In the genomic region with DNA sequence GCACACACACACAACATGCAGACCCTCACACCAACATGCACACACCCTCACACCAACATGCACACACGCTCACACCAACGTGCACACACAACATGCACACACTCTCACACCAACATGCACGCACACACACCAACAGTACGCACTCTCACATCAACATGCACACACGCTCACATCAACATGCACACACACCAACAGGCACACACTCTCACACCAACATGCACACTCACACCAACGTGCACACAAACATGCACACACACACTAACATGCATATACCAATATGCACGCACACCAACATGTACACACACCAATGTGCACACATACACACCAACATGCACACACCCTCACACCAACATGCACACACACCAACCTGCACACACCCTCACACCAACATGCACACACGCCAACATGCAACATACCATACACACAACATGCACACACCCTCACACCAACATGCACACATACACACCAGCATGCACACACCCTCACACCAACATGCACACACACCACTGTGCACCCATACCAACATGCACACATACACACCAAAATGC, we compare ENCODE assay signal across 19 cellular contexts.
A peak's percentile ranks its signal among the peaks of the same experiment; 100 is the strongest.
DNase-seq lines count a peak whose midpoint lies in the region; ATAC-seq, FAIRE-seq and TF ChIP-seq lines count a peak whose summit lies in the region.
"Had no signal": no experiment of that assay in that cellular context is flagged by ENCODE, and none has a peak within 500 bp of the region (broad histone marks: within the 10 kb centered on the region; RNA-seq: fewer than 3 reads in every experiment).

No MANE protein-coding gene starts in this region.

- H3K27me3 Mint-ChIP-seq in stimulated activated naive CD8-positive, alpha-beta T cell treated with anti-CD3 and anti-CD28 coated beads, Interleukin-15, amount 100 ng/mL, for 72 hours, result no peaks in the 10 kb centered on the region

- no peak overlapping the region for H3K18ac ChIP-seq in neuronal stem cell (ENCODE audit: low read length)

- peak overlapping the region; percentile 43 for H2BK5ac ChIP-seq in neuronal stem cell (ENCODE audit: low read length)

- peak overlapping the region; percentile 88 for H3K9ac ChIP-seq in neuronal stem cell (ENCODE audit: low read depth, low read length, poor library complexity)
- H3K9ac ChIP-seq: BLaER1, GM23248 had no signal

- no peaks in the 10 kb centered on the region for H3K27me3 ChIP-seq in neuronal stem cell (ENCODE audit: control insufficient read depth in 3 of 3, insufficient read depth in 3 of 3, low read depth in 1 of 3, low read length in 3 of 3)
- no peaks in the 10 kb centered on the region for H3K27me3 ChIP-seq in Peyer's patch
- H3K27me3 ChIP-seq: BLaER1 had no signal

- no peak overlapping the region for H3K4me2 ChIP-seq in neuronal stem cell (ENCODE audit: insufficient read depth, low read length, poor library complexity, severe bottlenecking)
- H3K4me2 ChIP-seq: BLaER1 had no signal

- H3K4me3 ChIP-seq in neuronal stem cell (ENCODE audit: low read length in 2 of 2) (peak overlapping the region in 1 of 2 donors; percentile 68), Peyer's patch (no peak overlapping the region)
- H3K4me3 ChIP-seq: BLaER1, GM23248 had no signal

- H2BK15ac ChIP-seq in neuronal stem cell (ENCODE audit: low read length), result no peak overlapping the region

- peak overlapping the region; percentile 83 for H4K8ac ChIP-seq in neuronal stem cell (ENCODE audit: low read depth, low read length)

- FAIRE-seq in GM12892 (lab: Jason Lieb, UNC) (peak; percentile 33), HTR-8/SVneo (lab: Jason Lieb, UNC) (peak; percentile 98)
- FAIRE-seq: GM19239, H54 had no signal

- no peak overlapping the region for H2BK120ac ChIP-seq in neuronal stem cell (ENCODE audit: low read depth, low read length)

- H3K79me1 ChIP-seq in neuronal stem cell (ENCODE audit: low read depth, low read length), result peaks cover 8% of the 10 kb centered on the region

- WGBS in neuronal stem cell (ENCODE audit: extremely low coverage in 2 of 2, insufficient read length in 2 of 2, insufficient replicate concordance in 1 of 2), 2 donors, result no CpG with 5 or more reads among the region's 8 CpGs

- ATAC-seq in GM19035 (IDR thresholded peaks at IDR 0.05; ENCODE audit: unreplicated experiment), result no peak
- ATAC-seq in stimulated activated naive CD8-positive, alpha-beta T cell treated with anti-CD3 and anti-CD28 coated beads, Interleukin-15, amount 100 ng/mL, for 72 hours, result no peak
- ATAC-seq: HCT116 had no signal

- H3K27ac Mint-ChIP-seq in stimulated activated naive CD8-positive, alpha-beta T cell treated with anti-CD3 and anti-CD28 coated beads, Interleukin-15, amount 100 ng/mL, for 72 hours, result no peak overlapping the region
- H3K27ac Mint-ChIP-seq: CD14-positive monocyte; CD4-positive, alpha-beta memory T cell had no signal

- H3K4ac ChIP-seq in neuronal stem cell (ENCODE audit: low read length), result peak overlapping the region; percentile 76

- no peak overlapping the region for H2AK5ac ChIP-seq in neuronal stem cell (ENCODE audit: low read depth, low read length)

- peaks cover 0 to 6% of the 10 kb centered on the region in 2 donors for H3K36me3 ChIP-seq in neuronal stem cell (replicated peaks in 1 of 2; ENCODE audit: control insufficient read depth in 2 of 2, insufficient read depth in 2 of 2, low read length in 2 of 2)
- H3K36me3 ChIP-seq in Peyer's patch, result no peaks in the 10 kb centered on the region
- H3K36me3 ChIP-seq: BLaER1 had no signal

- no peak for TF ChIP-seq CTCF in Peyer's patch (IDR thresholded peaks at IDR 0.05)

- H3K9me3 ChIP-seq in neuronal stem cell (replicated peaks in 1 of 2; ENCODE audit: control insufficient read depth in 2 of 2, insufficient read depth in 1 of 2, low read depth in 1 of 2, low read length in 2 of 2) (peaks cover 0 to 12% of the 10 kb centered on the region in 2 donors), Peyer's patch (no peaks in the 10 kb centered on the region)

- H3K23ac ChIP-seq in neuronal stem cell (ENCODE audit: low read depth, low read length, poor library complexity), result peak overlapping the region; percentile 75

- peak overlapping the region; percentile 4 for H2BK12ac ChIP-seq in neuronal stem cell (ENCODE audit: low read length)

- H3K4me1 Mint-ChIP-seq in stimulated activated naive CD8-positive, alpha-beta T cell treated with anti-CD3 and anti-CD28 coated beads, Interleukin-15, amount 100 ng/mL, for 72 hours, result no peaks in the 10 kb centered on the region
- H3K4me1 Mint-ChIP-seq: CD14-positive monocyte; CD4-positive, alpha-beta memory T cell had no signal

- H3K9me3 Mint-ChIP-seq in stimulated activated naive CD8-positive, alpha-beta T cell treated with anti-CD3 and anti-CD28 coated beads, Interleukin-15, amount 100 ng/mL, for 72 hours, result peaks cover 0 to 3% of the 10 kb centered on the region in 2 donors

- H3K4me1 ChIP-seq in neuronal stem cell (ENCODE audit: control insufficient read depth in 2 of 2, insufficient read depth in 1 of 2, low read depth in 1 of 2, low read length in 2 of 2), result peaks cover 0 to 2% of the 10 kb centered on the region in 2 donors
- H3K4me1 ChIP-seq in Peyer's patch, result no peaks in the 10 kb centered on the region

- H2AFZ ChIP-seq in neuronal stem cell (ENCODE audit: low read length), result no peak overlapping the region
- H2AFZ ChIP-seq: GM23248 had no signal

- no peak overlapping the region for H3K4me3 Mint-ChIP-seq in stimulated activated naive CD8-positive, alpha-beta T cell treated with anti-CD3 and anti-CD28 coated beads, Interleukin-15, amount 100 ng/mL, for 72 hours
- H3K4me3 Mint-ChIP-seq: CD14-positive monocyte; CD4-positive, alpha-beta memory T cell had no signal

- peak overlapping the region; percentile 2 for H3K14ac ChIP-seq in neuronal stem cell (ENCODE audit: low read length)

- no peak for TF ChIP-seq POLR2A in GM12892 (IDR thresholded peaks at IDR 0.05; ENCODE audit: low read depth, low read length)
- TF ChIP-seq POLR2A in Peyer's patch (IDR thresholded peaks at IDR 0.05), result no peak

- no peak for DNase-seq in GM12892 (ENCODE audit: insufficient read length)
- DNase-seq in HTR-8/SVneo (ENCODE audit: insufficient read length, low spot score), result no peak
- peak in 1 of 61 donors; percentile 48 for DNase-seq in caudate nucleus (lab: John Stamatoyannopoulos, UW)
- no peak for DNase-seq in neuronal stem cell (ENCODE audit: low spot score)
- DNase-seq in stimulated activated naive CD8-positive, alpha-beta T cell treated with anti-CD3 and anti-CD28 coated beads, Interleukin-15, amount 100 ng/mL, for 72 hours, result no peak
- no peak for DNase-seq in Peyer's patch
- DNase-seq: 8988T; CD4-positive, alpha-beta memory T cell; DMS79 treated with DMSO at 0.1 percent for 48 hours; GF-D8; GM23248; IMR-90; KBM-7 had no signal

- peak overlapping the region; percentile 80 for H4K91ac ChIP-seq in neuronal stem cell (ENCODE audit: low read depth, low read length, poor library complexity)

- H3K27ac ChIP-seq in caudate nucleus (ENCODE audit: low read depth, low read length), result peak overlapping the region; percentile 1
- H3K27ac ChIP-seq in neuronal stem cell (replicated peaks; ENCODE audit: low read length), result no peak overlapping the region
- H3K27ac ChIP-seq in Peyer's patch, result no peak overlapping the region
- H3K27ac ChIP-seq: BLaER1, GM23248 had no signal
